In genomic region chr4:73259552-73260140, GRCh38 we compare ENCODE assay signal across 8 cellular contexts. TPM values are rescaled to one million over a fixed set of nuclear protein-coding genes. Genes with fewer than 3 reads are reported as not detected.
DNase-seq lines count a peak whose midpoint lies in the region; ATAC-seq, FAIRE-seq and TF ChIP-seq lines count a peak whose summit lies in the region.

No MANE protein-coding gene starts in this region.

- peaks cover 5% of the 10 kb centered on the region for H3K79me1 ChIP-seq in neuronal stem cell (ENCODE audit: low read depth, low read length)

- H3K27me3 ChIP-seq in neuronal stem cell (ENCODE audit: control insufficient read depth in 3 of 3, insufficient read depth in 3 of 3, low read depth in 1 of 3, low read length in 3 of 3) = no peaks in the 10 kb centered on the region

- no peaks in the 10 kb centered on the region for H3K27me3 Mint-ChIP-seq in T-cell

- H4K8ac ChIP-seq in neuronal stem cell (ENCODE audit: low read depth, low read length) = no peak overlapping the region

- H3K4me1 ChIP-seq in neuronal stem cell (ENCODE audit: control insufficient read depth in 2 of 2, insufficient read depth in 1 of 2, low read depth in 1 of 2, low read length in 2 of 2) = peaks cover 0 to 4% of the 10 kb centered on the region in 2 donors

- peaks cover 58 to 67% (median 62%) of the 10 kb centered on the region in 3 donors for H3K4me1 Mint-ChIP-seq in T-cell

- no peak overlapping the region for H2BK15ac ChIP-seq in neuronal stem cell (ENCODE audit: low read length)

- H4K91ac ChIP-seq in neuronal stem cell (ENCODE audit: low read depth, low read length, poor library complexity) = no peak overlapping the region

- H3K27ac ChIP-seq in neuronal stem cell (replicated peaks; ENCODE audit: low read length) = peak overlapping the region; percentile 97

- WGBS in neuronal stem cell (ENCODE audit: extremely low coverage in 2 of 2, insufficient read length in 2 of 2, insufficient replicate concordance in 1 of 2), 2 donors = no CpG with 5 or more reads among the region's 9 CpGs

- H2BK5ac ChIP-seq in neuronal stem cell (ENCODE audit: low read length) = peak overlapping the region; percentile 98

- H3K27ac Mint-ChIP-seq in T-cell = peak overlapping the region; percentile 100

- H2AK5ac ChIP-seq in neuronal stem cell (ENCODE audit: low read depth, low read length) = no peak overlapping the region

- FAIRE-seq in GM19239 (lab: Jason Lieb, UNC) = no peak

- DNase-seq in AG09309 (ENCODE audit: low read depth) (no peak), T-cell (peak in 4 of 34 experiments; percentile 3 to 26 (median 10)), epithelial cell of esophagus (ENCODE audit: low read depth) (no peak), neuronal stem cell (ENCODE audit: low spot score) (no peak), NCI-H774 (lab: John Stamatoyannopoulos, UW) (no peak), GM19239 (ENCODE audit: insufficient read length, low spot score) (no peak)

- H3K4me2 ChIP-seq in neuronal stem cell (ENCODE audit: insufficient read depth, low read length, poor library complexity, severe bottlenecking) = peak overlapping the region; percentile 48

- peaks cover 0 to 39% of the 10 kb centered on the region in 2 donors for H3K36me3 ChIP-seq in neuronal stem cell (replicated peaks in 1 of 2; ENCODE audit: control insufficient read depth in 2 of 2, insufficient read depth in 2 of 2, low read length in 2 of 2)

- POLR2A ChIA-PET in T-cell (lab: Charles Lee) = interaction anchor here (0.6 to 4.0 kb wide), 8 partner anchors 8 to 193 kb away, joined by 3 to 31 read pairs (median 3); partner anchors contain the start of gene COX18 (in 1 of the 2)

- no peak for TF ChIP-seq CTCF in AG09309 (IDR thresholded peaks at IDR 0.05; ENCODE audit: control insufficient read depth, insufficient read depth, low read depth, low read length, missing control alignments)
- no peak for TF ChIP-seq CTCF in epithelial cell of esophagus (IDR thresholded peaks at IDR 0.05; ENCODE audit: insufficient read depth, low read depth, low read length, missing control alignments)

- peak overlapping the region; percentile 99 for H3K18ac ChIP-seq in neuronal stem cell (ENCODE audit: low read length)

- peak overlapping the region; percentile 98 for H2AFZ ChIP-seq in neuronal stem cell (ENCODE audit: low read length)

- no peak overlapping the region for H3K23ac ChIP-seq in neuronal stem cell (ENCODE audit: low read depth, low read length, poor library complexity)

- H3K9ac ChIP-seq in neuronal stem cell (ENCODE audit: low read depth, low read length, poor library complexity) = peak overlapping the region; percentile 92

- peak overlapping the region; percentile 81 for H2BK120ac ChIP-seq in neuronal stem cell (ENCODE audit: low read depth, low read length)

- H3K36me3 Mint-ChIP-seq in T-cell = peaks cover 8% of the 10 kb centered on the region

- no peaks in the 10 kb centered on the region for H3K9me3 ChIP-seq in neuronal stem cell (replicated peaks in 1 of 2; ENCODE audit: control insufficient read depth in 2 of 2, insufficient read depth in 1 of 2, low read depth in 1 of 2, low read length in 2 of 2)

- ATAC-seq in GM18858 (IDR thresholded peaks at IDR 0.05; ENCODE audit: unreplicated experiment) (peak; percentile 2), HG03095 (IDR thresholded peaks at IDR 0.05; ENCODE audit: unreplicated experiment) (peak; percentile 8), T-cell (replicated peaks in 1 of 4) (peak; percentile 4 to 23 (median 8))

- H3K4me3 Mint-ChIP-seq in T-cell = peak overlapping the region; percentile 90 to 99 (median 99)

- H3K9me3 Mint-ChIP-seq in T-cell = no peaks in the 10 kb centered on the region

- H2BK12ac ChIP-seq in neuronal stem cell (ENCODE audit: low read length) = no peak overlapping the region

- H3K4ac ChIP-seq in neuronal stem cell (ENCODE audit: low read length) = peak overlapping the region; percentile 53

- CTCF ChIA-PET in T-cell (lab: Charles Lee) = interaction anchor here in 1 of 2 donors (0.8 to 4.3 kb wide), 4 partner anchors 8 to 192 kb away, joined by 3 to 49 read pairs (median 9); no protein-coding TSS in a partner anchor

- H3K4me3 ChIP-seq in AG09309 (ENCODE audit: control insufficient read depth, low read depth, low read length) = peak overlapping the region; percentile 99
- H3K4me3 ChIP-seq in epithelial cell of esophagus (ENCODE audit: low read length) = peak overlapping the region; percentile 70
- peak overlapping the region; percentile 72 to 98 for H3K4me3 ChIP-seq in neuronal stem cell (ENCODE audit: low read length in 2 of 2)

- H3K14ac ChIP-seq in neuronal stem cell (ENCODE audit: low read length) = no peak overlapping the region

RNA-seq across cellular contexts. Expression of gene ANKRD17, which starts 1.0 kb away (rescaled TPM):
- total RNA-seq in T-cell = 10 to 100 TPM; 48.6 to 63.8 (median 51.8) TPM
- 31.3 TPM for polyA plus RNA-seq in neuronal stem cell (2013, experiment 1 of 2)
- 30.9 TPM for polyA plus RNA-seq in neuronal stem cell (2013, experiment 2 of 2)
